In genomic region chr18:56652802-56653201, GRCh38 we compare ENCODE assay signal across 15 cellular contexts. TPM values are rescaled to one million over a fixed set of nuclear protein-coding genes. Genes with fewer than 3 reads are reported as not detected.
DNase-seq lines count a peak whose midpoint lies in the region; ATAC-seq, FAIRE-seq and TF ChIP-seq lines count a peak whose summit lies in the region.
"Had no signal": no experiment of that assay in that cellular context is flagged by ENCODE, and none has a peak within 500 bp of the region (broad histone marks: within the 10 kb centered on the region; RNA-seq: fewer than 3 reads in every experiment).

No MANE protein-coding gene starts in this region.

- H3K27me3 Mint-ChIP-seq in activated CD8-positive, alpha-beta memory T cell treated with anti-CD3 and anti-CD28 coated beads, Interleukin-2, amount 10 ng/mL, durations not matched to agents 7 days and 5 days = no peaks in the 10 kb centered on the region
- no peaks in the 10 kb centered on the region for H3K27me3 Mint-ChIP-seq in activated naive CD8-positive, alpha-beta T cell

- CTCF ChIA-PET in activated CD8-positive, alpha-beta memory T cell treated with anti-CD3 and anti-CD28 coated beads, Interleukin-2, amount 10 ng/mL, durations not matched to agents 7 days and 5 days (lab: Charles Lee) = interaction anchor here (1.1 to 5.2 kb wide), 4 partner anchors 9 to 49 kb away, joined by 3 to 16 read pairs (median 4); partner anchors contain the start of gene TXNL1

- no peak overlapping the region for H2BK5ac ChIP-seq in trophoblast cell (ENCODE audit: low read depth, low read length, poor library complexity)

- H3K18ac ChIP-seq in trophoblast cell (ENCODE audit: low read length) = no peak overlapping the region

- no peak overlapping the region for H4K91ac ChIP-seq in trophoblast cell (ENCODE audit: low read depth, low read length)

- H3K79me1 ChIP-seq in trophoblast cell (ENCODE audit: low read length) = no peaks in the 10 kb centered on the region

- peak overlapping the region; percentile 89 for H3K27ac Mint-ChIP-seq in activated CD8-positive, alpha-beta memory T cell treated with anti-CD3 and anti-CD28 coated beads, Interleukin-2, amount 10 ng/mL, durations not matched to agents 7 days and 5 days
- H3K27ac Mint-ChIP-seq in activated naive CD8-positive, alpha-beta T cell = peak overlapping the region; percentile 87
- H3K27ac Mint-ChIP-seq: WTC11 had no signal

- peaks cover 3% of the 10 kb centered on the region for H3K9me3 Mint-ChIP-seq in activated CD8-positive, alpha-beta memory T cell treated with anti-CD3 and anti-CD28 coated beads, Interleukin-2, amount 10 ng/mL, durations not matched to agents 7 days and 5 days (ENCODE audit: low read depth)
- peaks cover 7% of the 10 kb centered on the region for H3K9me3 Mint-ChIP-seq in activated naive CD8-positive, alpha-beta T cell (ENCODE audit: low read depth)

- H2AK5ac ChIP-seq in trophoblast cell (ENCODE audit: low read length) = no peak overlapping the region

- H2BK120ac ChIP-seq in trophoblast cell (ENCODE audit: insufficient read depth, low read length, poor library complexity) = no peak overlapping the region

- no peak overlapping the region for H2BK12ac ChIP-seq in trophoblast cell (ENCODE audit: low read length)

- no peak overlapping the region for H3K14ac ChIP-seq in trophoblast cell (ENCODE audit: low read length)

- peak overlapping the region; percentile 78 for H3K4me3 Mint-ChIP-seq in activated CD8-positive, alpha-beta memory T cell treated with anti-CD3 and anti-CD28 coated beads, Interleukin-2, amount 10 ng/mL, durations not matched to agents 7 days and 5 days
- H3K4me3 Mint-ChIP-seq in activated naive CD8-positive, alpha-beta T cell = peak overlapping the region; percentile 95

- H3K4me1 ChIP-seq in neutrophil (ENCODE audit: control insufficient read depth in 1 of 2, insufficient read depth in 1 of 2, low read depth in 1 of 2, low read length in 1 of 2) = peaks cover 45 to 53% of the 10 kb centered on the region in 2 experiments
- H3K4me1 ChIP-seq in trophoblast cell (ENCODE audit: control insufficient read depth in 1 of 2, insufficient read depth in 2 of 2, low read length in 2 of 2) = no peaks in the 10 kb centered on the region

- H3K4me2 ChIP-seq in trophoblast cell (ENCODE audit: low read length) = no peak overlapping the region

- no peak overlapping the region for H4K8ac ChIP-seq in trophoblast cell (ENCODE audit: low read depth, low read length)

- no peak overlapping the region for H3K4ac ChIP-seq in trophoblast cell (ENCODE audit: low read depth, low read length)

- no CpG with 5 or more reads among the region's 4 CpGs for WGBS in trophoblast cell (ENCODE audit: extremely low coverage, insufficient coverage, insufficient read length)

- no peak overlapping the region for H3K23ac ChIP-seq in trophoblast cell (ENCODE audit: low read length)

- no peaks in the 10 kb centered on the region for H3K36me3 ChIP-seq in neutrophil
- no peaks in the 10 kb centered on the region for H3K36me3 ChIP-seq in trophoblast cell (ENCODE audit: control insufficient read depth in 1 of 2, insufficient read depth in 2 of 2, low read length in 2 of 2)
- H3K36me3 ChIP-seq: gastrocnemius medialis had no signal

- H3K27me3 ChIP-seq in neutrophil (no peaks in the 10 kb centered on the region), trophoblast cell (ENCODE audit: insufficient read depth, low read length) (no peaks in the 10 kb centered on the region)
- H3K27me3 ChIP-seq: gastrocnemius medialis had no signal

- H3K9me3 ChIP-seq in neutrophil (no peaks in the 10 kb centered on the region), trophoblast cell (ENCODE audit: insufficient read depth, low read depth, low read length) (no peaks in the 10 kb centered on the region)
- H3K9me3 ChIP-seq: gastrocnemius medialis had no signal

- H4K12ac ChIP-seq in trophoblast cell (ENCODE audit: low read depth, low read length) = no peak overlapping the region

- peak overlapping the region; percentile 95 for H3K27ac ChIP-seq in neutrophil
- no peak overlapping the region for H3K27ac ChIP-seq in trophoblast cell (ENCODE audit: low read depth, low read length)

- TF ChIP-seq CTCF in neutrophil (IDR thresholded peaks at IDR 0.05) = no peak

- peaks cover 3% of the 10 kb centered on the region for H3K79me2 ChIP-seq in trophoblast cell (ENCODE audit: control insufficient read depth, insufficient read depth, low read length, poor library complexity)

- DNase-seq in activated CD8-positive, alpha-beta memory T cell treated with anti-CD3 and anti-CD28 coated beads, Interleukin-2, amount 10 ng/mL, durations not matched to agents 7 days and 5 days = no peak
- no peak for DNase-seq in activated CD8-positive, alpha-beta memory T cell treated with anti-CD3 and anti-CD28 coated beads, Interleukin-2, amount 50 U/mL, for 48 hours
- peak; percentile 34 for DNase-seq in NOMO-1 treated with DMSO at 0.1 percent for 48 hours (lab: John Stamatoyannopoulos, UW; ENCODE audit: unreplicated experiment)
- no peak for DNase-seq in trophoblast cell
- DNase-seq in HTR-8/SVneo (ENCODE audit: insufficient read length, low spot score) = no peak
- DNase-seq in NCI-H128 (lab: John Stamatoyannopoulos, UW; ENCODE audit: unreplicated experiment) = no peak
- DNase-seq: amniotic stem cell, gastrocnemius medialis, left colon, NCI-H2081 treated with DMSO at 0.1 percent for 48 hours, posterior cingulate gyrus had no signal

- no peak overlapping the region for H3K9ac ChIP-seq in trophoblast cell (ENCODE audit: low read length)

- H3K4me3 ChIP-seq in neutrophil (ENCODE audit: low read depth in 1 of 2, low read length in 1 of 2) (no peak overlapping the region), trophoblast cell (ENCODE audit: low read depth, low read length) (no peak overlapping the region)

- ATAC-seq in activated CD8-positive, alpha-beta memory T cell treated with anti-CD3 and anti-CD28 coated beads, Interleukin-2, amount 10 ng/mL, durations not matched to agents 7 days and 5 days = no peak
- ATAC-seq: gastrocnemius medialis, left colon, WTC11 had no signal

- H3K4me1 Mint-ChIP-seq in activated CD8-positive, alpha-beta memory T cell treated with anti-CD3 and anti-CD28 coated beads, Interleukin-2, amount 10 ng/mL, durations not matched to agents 7 days and 5 days = peaks cover 58% of the 10 kb centered on the region
- peaks cover 56% of the 10 kb centered on the region for H3K4me1 Mint-ChIP-seq in activated naive CD8-positive, alpha-beta T cell (ENCODE audit: low read depth)

- H2AFZ ChIP-seq in trophoblast cell (ENCODE audit: insufficient read depth, low read length, poor library complexity) = no peak overlapping the region

- no peak for FAIRE-seq in HTR-8/SVneo (lab: Jason Lieb, UNC)
- FAIRE-seq: RCC 7860 had no signal

- H3K36me3 Mint-ChIP-seq in activated CD8-positive, alpha-beta memory T cell treated with anti-CD3 and anti-CD28 coated beads, Interleukin-2, amount 10 ng/mL, durations not matched to agents 7 days and 5 days = peaks cover 17% of the 10 kb centered on the region
- peaks cover 6% of the 10 kb centered on the region for H3K36me3 Mint-ChIP-seq in activated naive CD8-positive, alpha-beta T cell
- H3K36me3 Mint-ChIP-seq: WTC11 had no signal

RNA-seq across cellular contexts. Expression of gene WDR7, which starts 1.6 kb away (rescaled TPM):
- total RNA-seq in activated CD8-positive, alpha-beta memory T cell treated with anti-CD3 and anti-CD28 coated beads, Interleukin-2, amount 10 ng/mL, durations not matched to agents 7 days and 5 days = 10 to 100 TPM; 35.9 to 43.3 TPM
- polyA plus RNA-seq in trophoblast cell (2013) = 4.9 and 7.2 TPM in 2 replicates

RNA-seq across cellular contexts. Expression of gene TXNL1, which starts 14.4 kb away (rescaled TPM):
- 10 to 100 TPM; 42.5 to 61.2 TPM for total RNA-seq in activated CD8-positive, alpha-beta memory T cell treated with anti-CD3 and anti-CD28 coated beads, Interleukin-2, amount 10 ng/mL, durations not matched to agents 7 days and 5 days
- polyA plus RNA-seq in trophoblast cell (2013) = 114 and 116 TPM in 2 replicates
